ENCODE assay signal across 2 cellular contexts in the genomic region with DNA sequence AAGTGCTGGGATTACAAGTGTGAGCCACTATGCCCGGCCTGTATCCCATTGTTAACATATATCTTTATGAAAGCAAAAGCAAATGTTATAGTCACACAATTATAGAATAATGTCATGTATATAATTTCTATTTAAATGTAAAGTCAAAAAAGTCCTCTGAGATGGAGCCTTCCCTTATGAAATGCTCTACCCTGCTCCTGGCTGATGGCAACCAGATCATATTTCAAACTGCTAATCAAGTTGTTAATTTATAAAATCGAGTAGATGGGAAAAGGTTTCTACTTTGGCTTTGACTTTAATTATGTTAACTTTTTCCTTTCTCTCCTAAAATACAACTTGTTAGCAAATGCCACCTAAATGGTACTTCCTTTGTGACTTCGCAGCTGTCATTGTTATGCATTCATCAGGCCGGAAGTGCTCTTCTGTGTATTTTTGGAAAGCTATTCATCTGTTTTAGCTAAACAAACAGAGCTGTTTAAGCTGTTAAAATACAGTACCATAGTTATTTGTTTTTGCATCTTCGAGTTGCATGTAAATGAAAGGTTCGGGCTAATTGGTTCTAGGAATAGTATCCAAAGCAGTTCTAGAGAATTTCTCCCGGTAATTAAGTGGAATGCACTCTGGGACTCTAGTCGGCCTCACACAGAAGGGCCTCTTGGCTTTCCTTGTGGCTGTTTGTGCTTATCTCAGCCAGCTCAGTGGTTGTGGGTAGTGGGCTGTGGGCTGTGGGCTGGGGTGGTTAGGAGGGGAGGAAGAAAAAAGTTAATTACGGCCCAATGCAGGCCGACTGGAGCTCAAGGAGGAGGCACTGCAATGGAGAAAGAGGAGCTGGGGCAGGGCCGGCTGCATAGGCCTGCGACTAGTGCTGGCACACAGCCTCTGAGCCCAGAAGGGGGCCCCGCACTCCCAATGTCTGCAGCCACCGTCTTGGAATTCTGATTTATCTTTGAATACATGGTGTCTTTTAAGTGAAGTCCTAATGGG.
TF ChIP-seq lines count a peak whose summit lies in the region.

No MANE protein-coding gene starts in this region.

TF ChIP-seq in GM23338, 12 proteins besides CTCF, POLR2A, EP300 and RAD21:
- TF ChIP-seq ZNF114 (CRISPR knock-in tag; IDR thresholded peaks at IDR 0.05) (no peak), CREB1 (CRISPR knock-in tag; IDR thresholded peaks at IDR 0.05; ENCODE audit: low read depth) (peak; percentile 19; the same call in 1 of the 2 replicates), EZH2phosphoT487 (IDR thresholded peaks at IDR 0.05; ENCODE audit: unreplicated experiment) (no peak), NANOG (IDR thresholded peaks at IDR 0.05; ENCODE audit: borderline replicate concordance) (peak; percentile 100), STAT1 (IDR thresholded peaks at IDR 0.05; ENCODE audit: unreplicated experiment) (no peak), EZH2 (IDR thresholded peaks at IDR 0.05; ENCODE audit: low read depth, unreplicated experiment) (no peak), POLR2AphosphoS5 (IDR thresholded peaks at IDR 0.05; ENCODE audit: low read depth) (no peak; the same call in 1 of the 2 replicates)
- TF ChIP-seq, protein P1, sequence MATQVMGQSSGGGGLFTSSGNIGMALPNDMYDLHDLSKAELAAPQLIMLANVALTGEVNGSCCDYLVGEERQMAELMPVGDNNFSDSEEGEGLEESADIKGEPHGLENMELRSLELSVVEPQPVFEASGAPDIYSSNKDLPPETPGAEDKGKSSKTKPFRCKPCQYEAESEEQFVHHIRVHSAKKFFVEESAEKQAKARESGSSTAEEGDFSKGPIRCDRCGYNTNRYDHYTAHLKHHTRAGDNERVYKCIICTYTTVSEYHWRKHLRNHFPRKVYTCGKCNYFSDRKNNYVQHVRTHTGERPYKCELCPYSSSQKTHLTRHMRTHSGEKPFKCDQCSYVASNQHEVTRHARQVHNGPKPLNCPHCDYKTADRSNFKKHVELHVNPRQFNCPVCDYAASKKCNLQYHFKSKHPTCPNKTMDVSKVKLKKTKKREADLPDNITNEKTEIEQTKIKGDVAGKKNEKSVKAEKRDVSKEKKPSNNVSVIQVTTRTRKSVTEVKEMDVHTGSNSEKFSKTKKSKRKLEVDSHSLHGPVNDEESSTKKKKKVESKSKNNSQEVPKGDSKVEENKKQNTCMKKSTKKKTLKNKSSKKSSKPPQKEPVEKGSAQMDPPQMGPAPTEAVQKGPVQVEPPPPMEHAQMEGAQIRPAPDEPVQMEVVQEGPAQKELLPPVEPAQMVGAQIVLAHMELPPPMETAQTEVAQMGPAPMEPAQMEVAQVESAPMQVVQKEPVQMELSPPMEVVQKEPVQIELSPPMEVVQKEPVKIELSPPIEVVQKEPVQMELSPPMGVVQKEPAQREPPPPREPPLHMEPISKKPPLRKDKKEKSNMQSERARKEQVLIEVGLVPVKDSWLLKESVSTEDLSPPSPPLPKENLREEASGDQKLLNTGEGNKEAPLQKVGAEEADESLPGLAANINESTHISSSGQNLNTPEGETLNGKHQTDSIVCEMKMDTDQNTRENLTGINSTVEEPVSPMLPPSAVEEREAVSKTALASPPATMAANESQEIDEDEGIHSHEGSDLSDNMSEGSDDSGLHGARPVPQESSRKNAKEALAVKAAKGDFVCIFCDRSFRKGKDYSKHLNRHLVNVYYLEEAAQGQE (IDR thresholded peaks at IDR 0.05; ENCODE audit: unreplicated experiment), result no peak
- TF ChIP-seq, protein P2, sequence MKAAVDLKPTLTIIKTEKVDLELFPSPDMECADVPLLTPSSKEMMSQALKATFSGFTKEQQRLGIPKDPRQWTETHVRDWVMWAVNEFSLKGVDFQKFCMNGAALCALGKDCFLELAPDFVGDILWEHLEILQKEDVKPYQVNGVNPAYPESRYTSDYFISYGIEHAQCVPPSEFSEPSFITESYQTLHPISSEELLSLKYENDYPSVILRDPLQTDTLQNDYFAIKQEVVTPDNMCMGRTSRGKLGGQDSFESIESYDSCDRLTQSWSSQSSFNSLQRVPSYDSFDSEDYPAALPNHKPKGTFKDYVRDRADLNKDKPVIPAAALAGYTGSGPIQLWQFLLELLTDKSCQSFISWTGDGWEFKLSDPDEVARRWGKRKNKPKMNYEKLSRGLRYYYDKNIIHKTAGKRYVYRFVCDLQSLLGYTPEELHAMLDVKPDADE (IDR thresholded peaks at IDR 0.05), result peak; percentile 78

TF ChIP-seq in GM12878, 131 proteins besides CTCF, POLR2A, EP300 and RAD21:
- TF ChIP-seq CHD1 (IDR thresholded peaks at IDR 0.05; ENCODE audit: low read depth, low read length) (no peak), GABPA (IDR thresholded peaks at IDR 0.05; ENCODE audit: low read depth) (0 out of 2 replicates have a peak, but pooled peaks have one; percentile 40)
- TF ChIP-seq, protein P3, sequence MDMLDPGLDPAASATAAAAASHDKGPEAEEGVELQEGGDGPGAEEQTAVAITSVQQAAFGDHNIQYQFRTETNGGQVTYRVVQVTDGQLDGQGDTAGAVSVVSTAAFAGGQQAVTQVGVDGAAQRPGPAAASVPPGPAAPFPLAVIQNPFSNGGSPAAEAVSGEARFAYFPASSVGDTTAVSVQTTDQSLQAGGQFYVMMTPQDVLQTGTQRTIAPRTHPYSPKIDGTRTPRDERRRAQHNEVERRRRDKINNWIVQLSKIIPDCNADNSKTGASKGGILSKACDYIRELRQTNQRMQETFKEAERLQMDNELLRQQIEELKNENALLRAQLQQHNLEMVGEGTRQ (IDR thresholded peaks at IDR 0.05; ENCODE audit: borderline replicate concordance, low read depth, low read length), result no peak
- TF ChIP-seq, protein P4, sequence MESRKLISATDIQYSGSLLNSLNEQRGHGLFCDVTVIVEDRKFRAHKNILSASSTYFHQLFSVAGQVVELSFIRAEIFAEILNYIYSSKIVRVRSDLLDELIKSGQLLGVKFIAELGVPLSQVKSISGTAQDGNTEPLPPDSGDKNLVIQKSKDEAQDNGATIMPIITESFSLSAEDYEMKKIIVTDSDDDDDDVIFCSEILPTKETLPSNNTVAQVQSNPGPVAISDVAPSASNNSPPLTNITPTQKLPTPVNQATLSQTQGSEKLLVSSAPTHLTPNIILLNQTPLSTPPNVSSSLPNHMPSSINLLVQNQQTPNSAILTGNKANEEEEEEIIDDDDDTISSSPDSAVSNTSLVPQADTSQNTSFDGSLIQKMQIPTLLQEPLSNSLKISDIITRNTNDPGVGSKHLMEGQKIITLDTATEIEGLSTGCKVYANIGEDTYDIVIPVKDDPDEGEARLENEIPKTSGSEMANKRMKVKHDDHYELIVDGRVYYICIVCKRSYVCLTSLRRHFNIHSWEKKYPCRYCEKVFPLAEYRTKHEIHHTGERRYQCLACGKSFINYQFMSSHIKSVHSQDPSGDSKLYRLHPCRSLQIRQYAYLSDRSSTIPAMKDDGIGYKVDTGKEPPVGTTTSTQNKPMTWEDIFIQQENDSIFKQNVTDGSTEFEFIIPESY (IDR thresholded peaks at IDR 0.05), result no peak
TF ChIP-seq in GM12878: peak in this region for 1.
